Comparison of ENCODE assay signal across 8 cellular contexts in genomic region chr4:86935499-86935832, GRCh38. TPM values are rescaled to one million over a fixed set of nuclear protein-coding genes. Genes with fewer than 3 reads are reported as not detected.
DNase-seq lines count a peak whose midpoint lies in the region; ATAC-seq and TF ChIP-seq lines count a peak whose summit lies in the region.

No MANE protein-coding gene starts in this region.

- H3K36me3 ChIP-seq in BLaER1 treated with 17β-estradiol and CSF1 and Interleukin-3, amounts not matched to agents 10 nM and 100 nM, result peaks cover 9 to 20% (median 12%) of the 10 kb centered on the region in 11 experiments; a peak in 18 of 22 replicates
- H3K36me3 ChIP-seq in gastroesophageal sphincter, result peaks cover 0 to 12% of the 10 kb centered on the region in 2 donors
- no peaks in the 10 kb centered on the region for H3K36me3 ChIP-seq in ovary

- peaks cover 38 to 53% (median 44%) of the 10 kb centered on the region in 10 experiments for H3K4me1 ChIP-seq in BLaER1 treated with 17β-estradiol and CSF1 and Interleukin-3, amounts not matched to agents 10 nM and 100 nM
- H3K4me1 ChIP-seq in gastroesophageal sphincter, result peaks cover 0 to 60% (median 13%) of the 10 kb centered on the region in 3 donors
- H3K4me1 ChIP-seq in ovary (ENCODE audit: insufficient read depth), result peaks cover 2% of the 10 kb centered on the region

- peak overlapping the region; percentile 87 to 98 (median 93) for H3K9ac ChIP-seq in BLaER1 treated with 17β-estradiol and CSF1 and Interleukin-3, amounts not matched to agents 10 nM and 100 nM

- POLR2A ChIA-PET in activated CD4-positive, alpha-beta memory T cell treated with anti-CD3 and anti-CD28 coated beads for 36 hours (lab: Charles Lee), result interaction anchor here (1.0 to 3.3 kb wide), 11 partner anchors 9 to 285 kb away, joined by 3 to 103 read pairs (median 7); partner anchors contain the start of gene KLHL8

- WGBS in gastroesophageal sphincter (ENCODE audit: low coverage in 1 of 2), 2 donors, result 0% methylated on average over 11 of the region's 21 CpGs; no CpG with 5 or more reads in 1 of the 2 donors
- 0 to 2% (median 1%) methylated on average over 20 to 21 of the region's 21 CpGs for WGBS in ovary, 3 donors

- H4K20me1 ChIP-seq in BLaER1 treated with 17β-estradiol and CSF1 and Interleukin-3, amounts not matched to agents 10 nM and 100 nM, result peaks cover 0 to 8% (median 0%) of the 10 kb centered on the region in 11 experiments; a peak in 6 of 22 replicates

- H3K27ac Mint-ChIP-seq in activated CD4-positive, alpha-beta memory T cell treated with anti-CD3 and anti-CD28 coated beads for 36 hours, result peak overlapping the region; percentile 95

- no peak for TF ChIP-seq POLR2A in gastroesophageal sphincter (IDR thresholded peaks at IDR 0.05)
- no peak for TF ChIP-seq POLR2A in ovary (IDR thresholded peaks at IDR 0.05)

- peak overlapping the region; percentile 79 to 97 (median 92) for H3K4me2 ChIP-seq in BLaER1 treated with 17β-estradiol and CSF1 and Interleukin-3, amounts not matched to agents 10 nM and 100 nM

- TF ChIP-seq CTCF in gastroesophageal sphincter (IDR thresholded peaks at IDR 0.05), result no peak
- no peak for TF ChIP-seq CTCF in ovary (IDR thresholded peaks at IDR 0.05)

- TF ChIP-seq EP300 in gastroesophageal sphincter (IDR thresholded peaks at IDR 0.05) (no peak), ovary (IDR thresholded peaks at IDR 0.05) (no peak)

- H3K4me3 ChIP-seq in BLaER1 treated with 17β-estradiol and CSF1 and Interleukin-3, amounts not matched to agents 10 nM and 100 nM, result peak overlapping the region; percentile 80 to 98 (median 92)
- H3K4me3 ChIP-seq in gastroesophageal sphincter (peak overlapping the region; percentile 70 to 85), ovary (peak overlapping the region; percentile 91)

- peak overlapping the region; percentile 88 to 94 (median 91) for H3K27ac ChIP-seq in BLaER1 treated with 17β-estradiol and CSF1 and Interleukin-3, amounts not matched to agents 10 nM and 100 nM
- H3K27ac ChIP-seq in gastroesophageal sphincter, result peak overlapping the region; percentile 90 to 98 (median 95)
- peak overlapping the region; percentile 59 to 82 for H3K27ac ChIP-seq in ovary

- peak overlapping the region; percentile 83 for H3K4me3 Mint-ChIP-seq in activated CD4-positive, alpha-beta memory T cell treated with anti-CD3 and anti-CD28 coated beads for 36 hours

- no peaks in the 10 kb centered on the region for H3K27me3 Mint-ChIP-seq in activated CD4-positive, alpha-beta memory T cell treated with anti-CD3 and anti-CD28 coated beads for 36 hours

- no peaks in the 10 kb centered on the region for H3K9me3 ChIP-seq in BLaER1 treated with 17β-estradiol and CSF1 and Interleukin-3, amounts not matched to agents 10 nM and 100 nM (replicated peaks in 1 of 11)
- H3K9me3 ChIP-seq in gastroesophageal sphincter, result no peaks in the 10 kb centered on the region
- H3K9me3 ChIP-seq in ovary, result no peaks in the 10 kb centered on the region

- H3K4me1 Mint-ChIP-seq in activated CD4-positive, alpha-beta memory T cell treated with anti-CD3 and anti-CD28 coated beads for 36 hours (ENCODE audit: low read depth), result peaks cover 53% of the 10 kb centered on the region

- DNase-seq in activated CD4-positive, alpha-beta memory T cell treated with anti-CD3 and anti-CD28 coated beads for 36 hours, result peak; percentile 60
- DNase-seq in ovary (no peak), putamen (ENCODE audit: low spot score) (no peak), NCI-H2227 treated with DMSO at 0.1 percent for 48 hours (lab: John Stamatoyannopoulos, UW) (no peak), NCI-H1092 (lab: John Stamatoyannopoulos, UW) (no peak)

- intact Hi-C loops in activated CD4-positive, alpha-beta memory T cell treated with anti-CD3 and anti-CD28 coated beads for 36 hours (cut with micrococcal nuclease), result loop anchor here (1.0 to 10.0 kb wide), 7 partner anchors 42 to 1447 kb away; partner anchors contain the start of genes HSD17B11, KLHL8 and NUDT9
- intact Hi-C loops in ovary (cut with DNase I), result loop anchor here (2.0 to 10.0 kb wide), 5 partner anchors 69 to 289 kb away; partner anchors contain the start of gene KLHL8 (in 1 of the 4)

- CTCF ChIA-PET in activated CD4-positive, alpha-beta memory T cell treated with anti-CD3 and anti-CD28 coated beads for 36 hours (lab: Charles Lee), result interaction anchor here (0.9 to 7.0 kb wide), 17 partner anchors 7 to 163 kb away, joined by 3 to 45 read pairs (median 6); no protein-coding TSS in a partner anchor

- ATAC-seq in HG02973 (IDR thresholded peaks at IDR 0.05; ENCODE audit: unreplicated experiment) (peak; percentile 0), gastroesophageal sphincter (peak; percentile 3)

- H3K27me3 ChIP-seq in BLaER1 treated with 17β-estradiol and CSF1 and Interleukin-3, amounts not matched to agents 10 nM and 100 nM, result no peaks in the 10 kb centered on the region
- H3K27me3 ChIP-seq in gastroesophageal sphincter (no peaks in the 10 kb centered on the region), ovary (no peaks in the 10 kb centered on the region)

- peaks cover 6% of the 10 kb centered on the region for H3K36me3 Mint-ChIP-seq in activated CD4-positive, alpha-beta memory T cell treated with anti-CD3 and anti-CD28 coated beads for 36 hours

- H3K9me3 Mint-ChIP-seq in activated CD4-positive, alpha-beta memory T cell treated with anti-CD3 and anti-CD28 coated beads for 36 hours, result no peaks in the 10 kb centered on the region

RNA-seq across cellular contexts. Expression of gene AFF1, which starts 0.7 kb away (rescaled TPM):
- total RNA-seq in activated CD4-positive, alpha-beta memory T cell treated with anti-CD3 and anti-CD28 coated beads for 36 hours, result 10 to 100 TPM; 46.1 to 50.8 TPM
- total RNA-seq in gastroesophageal sphincter (10 to 100 TPM; 59.7 to 78.1 (median 65.9) TPM), ovary (100 to 1,000 TPM in 1 of 7 donors, 10 to 100 TPM in 6; 56.8 to 107 (median 82.5) TPM)
- 10 to 100 TPM; 26.0 to 44.6 TPM for polyA plus RNA-seq in ovary

RNA-seq across cellular contexts. Expression of gene C4orf36, which starts 43.2 kb away (rescaled TPM):
- total RNA-seq in activated CD4-positive, alpha-beta memory T cell treated with anti-CD3 and anti-CD28 coated beads for 36 hours, result under 1 TPM in 1 of 2 experiments, not detected in 1; 0.61 TPM
- total RNA-seq in gastroesophageal sphincter, result not detected
- total RNA-seq in ovary, result 1 to 10 TPM in 4 of 7 donors, under 1 TPM in 1, not detected in 2; 0.74 to 4.3 (median 2.0) TPM
- polyA plus RNA-seq in ovary, result 1 to 10 TPM; 1.4 to 1.6 TPM
